12 cellular contexts compared by ENCODE assay signal in genomic region chr3:172119266-172119957, GRCh38.
"Had no signal": no experiment of that assay in that cellular context is flagged by ENCODE, and none has a peak within 500 bp of the region (broad histone marks: within the 10 kb centered on the region; RNA-seq: fewer than 3 reads in every experiment).

No MANE protein-coding gene starts in this region.

- H3K27ac Mint-ChIP-seq: activated T-helper 2 cell treated with anti-CD3 and anti-CD28 coated beads, Interferon-gamma antibody, Interleukin-2, Interleukin-4, amounts not matched to agents 10 μg/mL and 5 μg/mL and 100 μg/mL, durations not matched to agents 14 hours and 24 hours and 36 hours; endodermal cell had no signal

- H3K4me1 ChIP-seq: adrenal gland had no signal

- H3K27me3 ChIP-seq: adrenal gland, body of pancreas, tibial artery had no signal

- H3K9me3 ChIP-seq: adrenal gland, body of pancreas, tibial artery had no signal

- H3K27ac ChIP-seq: adrenal gland, tibial artery had no signal

- H3K4me3 Mint-ChIP-seq: central memory CD8-positive, alpha-beta T cell; endodermal cell; nephron progenitor cell had no signal

- ATAC-seq: body of pancreas, esophagus mucosa, SK-N-SH treated with all-trans-retinoic acid at 6 μM for 48 hours had no signal

- H3K4me3 ChIP-seq: adrenal gland, body of pancreas, tibial artery had no signal

- H3K9me3 Mint-ChIP-seq: activated T-helper 2 cell treated with anti-CD3 and anti-CD28 coated beads, Interferon-gamma antibody, Interleukin-2, Interleukin-4, amounts not matched to agents 10 μg/mL and 5 μg/mL and 100 μg/mL, durations not matched to agents 14 hours and 24 hours and 36 hours; central memory CD8-positive, alpha-beta T cell; endodermal cell; nephron progenitor cell had no signal

- H3K4me1 Mint-ChIP-seq: central memory CD8-positive, alpha-beta T cell had no signal

- DNase-seq: activated CD4-positive, CD25-positive, alpha-beta regulatory T cell; activated naive CD4-positive, alpha-beta T cell treated with anti-CD3 and anti-CD28 coated beads, Interleukin-2, amount 50 U/mL, for 16 hours; adrenal gland; body of pancreas; dermis blood vessel endothelial cell; endodermal cell; nephron progenitor cell; tibial artery had no signal

- H3K27me3 Mint-ChIP-seq: central memory CD8-positive, alpha-beta T cell had no signal
